In the genomic region with DNA sequence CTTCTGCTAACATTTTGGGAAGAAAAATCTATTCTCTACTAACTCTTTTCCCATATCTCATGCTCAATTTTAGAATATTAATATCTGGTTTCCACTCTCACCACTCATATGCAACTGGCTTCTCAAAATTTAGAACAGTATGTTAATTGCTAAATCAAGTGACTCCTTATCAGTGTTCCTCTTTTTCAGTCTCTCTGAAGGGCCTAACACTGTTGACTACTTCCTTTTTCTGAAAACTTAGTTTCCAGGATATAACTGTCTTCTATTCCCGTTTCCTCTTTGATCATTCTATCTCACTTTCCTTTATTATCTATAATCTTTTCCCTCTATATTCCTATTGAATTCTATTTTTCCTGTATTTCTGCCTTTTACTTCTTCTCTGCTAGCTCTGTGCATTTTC, we compare ENCODE assay signal across 26 cellular contexts.
"Had no signal": no experiment of that assay in that cellular context is flagged by ENCODE, and none has a peak within 500 bp of the region (broad histone marks: within the 10 kb centered on the region; RNA-seq: fewer than 3 reads in every experiment).

No MANE protein-coding gene starts in this region.

- DNase-seq: activated CD4-positive, alpha-beta memory T cell treated with anti-CD3 and anti-CD28 coated beads, Interleukin-2, amount 10 ng/mL, durations not matched to agents 7 days and 5 days; activated CD4-positive, alpha-beta T cell treated with anti-CD3 and anti-CD28 coated beads, Interleukin-2, amount 10 ng/mL, durations not matched to agents 24 days and 14 days; activated CD4-positive, CD25-positive, alpha-beta regulatory T cell; activated CD8-positive, alpha-beta memory T cell treated with anti-CD3 and anti-CD28 coated beads, Interleukin-2, amount 10 ng/mL, durations not matched to agents 7 days and 5 days; activated gamma-delta T cell; activated naive CD4-positive, alpha-beta T cell treated with anti-CD3 and anti-CD28 coated beads, Interleukin-2, amount 50 U/mL, for 16 hours; activated naive CD8-positive, alpha-beta T cell treated with anti-CD3 and anti-CD28 coated beads, Interleukin-2, amount 50 U/mL, for 24 hours; anterior cingulate cortex; body of pancreas; cortex of kidney; endodermal cell; head of caudate nucleus; hypothalamus; left ventricle myocardium superior; mammary epithelial cell; natural killer cell; retina; spleen; stimulated activated CD4-positive, alpha-beta T cell treated with anti-CD3 and anti-CD28 coated beads, Interleukin-4, amount 100 ng/mL, for 1 hour; stimulated activated naive CD4-positive, alpha-beta T cell; testis; trophoblast cell had no signal

- H3K9me3 Mint-ChIP-seq: activated CD4-positive, alpha-beta memory T cell treated with anti-CD3 and anti-CD28 coated beads, Interleukin-2, amount 10 ng/mL, durations not matched to agents 7 days and 5 days; activated CD4-positive, alpha-beta T cell treated with anti-CD3 and anti-CD28 coated beads, Interleukin-2, amount 10 ng/mL, durations not matched to agents 24 days and 14 days had no signal

- H3K36me3 Mint-ChIP-seq: activated CD8-positive, alpha-beta memory T cell treated with anti-CD3 and anti-CD28 coated beads, Interleukin-2, amount 10 ng/mL, durations not matched to agents 7 days and 5 days had no signal

- H3K4me3 Mint-ChIP-seq: activated CD4-positive, alpha-beta memory T cell treated with anti-CD3 and anti-CD28 coated beads, Interleukin-2, amount 10 ng/mL, durations not matched to agents 7 days and 5 days; activated CD4-positive, alpha-beta T cell treated with anti-CD3 and anti-CD28 coated beads, Interleukin-2, amount 10 ng/mL, durations not matched to agents 24 days and 14 days; activated CD8-positive, alpha-beta memory T cell treated with anti-CD3 and anti-CD28 coated beads, Interleukin-2, amount 10 ng/mL, durations not matched to agents 7 days and 5 days; activated naive CD8-positive, alpha-beta T cell treated with anti-CD3 and anti-CD28 coated beads, Interleukin-2, amount 50 U/mL, for 24 hours; activated T-helper 1 cell treated with anti-CD3 and anti-CD28 coated beads, Interleukin-12 subunit alpha, Interleukin-12 subunit beta, Interleukin-2, Interleukin-4 antibody, amounts not matched to agents 30 ng/mL and 10 ng/mL and 1 ng/mL, durations not matched to agents 14 hours and 24 hours and 36 hours; endodermal cell; mesothelial cell of epicardium; natural killer cell had no signal

- ATAC-seq: activated CD8-positive, alpha-beta memory T cell treated with anti-CD3 and anti-CD28 coated beads, Interleukin-2, amount 10 ng/mL, durations not matched to agents 7 days and 5 days; activated naive CD8-positive, alpha-beta T cell treated with anti-CD3 and anti-CD28 coated beads, Interleukin-2, amount 50 U/mL, for 24 hours; body of pancreas; gastroesophageal sphincter; left ventricle myocardium superior; natural killer cell had no signal

- H3K27me3 Mint-ChIP-seq: activated CD4-positive, alpha-beta memory T cell treated with anti-CD3 and anti-CD28 coated beads, Interleukin-2, amount 10 ng/mL, durations not matched to agents 7 days and 5 days; activated CD4-positive, alpha-beta T cell treated with anti-CD3 and anti-CD28 coated beads, Interleukin-2, amount 10 ng/mL, durations not matched to agents 24 days and 14 days; activated CD8-positive, alpha-beta memory T cell treated with anti-CD3 and anti-CD28 coated beads, Interleukin-2, amount 10 ng/mL, durations not matched to agents 7 days and 5 days; activated naive CD8-positive, alpha-beta T cell treated with anti-CD3 and anti-CD28 coated beads, Interleukin-2, amount 50 U/mL, for 24 hours; progenitor cell of endocrine pancreas had no signal

- H3K4me1 Mint-ChIP-seq: activated CD4-positive, alpha-beta memory T cell treated with anti-CD3 and anti-CD28 coated beads, Interleukin-2, amount 10 ng/mL, durations not matched to agents 7 days and 5 days; activated CD4-positive, alpha-beta T cell treated with anti-CD3 and anti-CD28 coated beads, Interleukin-2, amount 10 ng/mL, durations not matched to agents 24 days and 14 days; activated CD8-positive, alpha-beta memory T cell treated with anti-CD3 and anti-CD28 coated beads, Interleukin-2, amount 10 ng/mL, durations not matched to agents 7 days and 5 days; activated naive CD8-positive, alpha-beta T cell treated with anti-CD3 and anti-CD28 coated beads, Interleukin-2, amount 50 U/mL, for 24 hours; mesothelial cell of epicardium had no signal

- H3K27ac Mint-ChIP-seq: activated CD4-positive, alpha-beta memory T cell treated with anti-CD3 and anti-CD28 coated beads, Interleukin-2, amount 10 ng/mL, durations not matched to agents 7 days and 5 days; activated CD4-positive, alpha-beta T cell treated with anti-CD3 and anti-CD28 coated beads, Interleukin-2, amount 10 ng/mL, durations not matched to agents 24 days and 14 days; activated CD8-positive, alpha-beta memory T cell treated with anti-CD3 and anti-CD28 coated beads, Interleukin-2, amount 10 ng/mL, durations not matched to agents 7 days and 5 days; activated naive CD8-positive, alpha-beta T cell treated with anti-CD3 and anti-CD28 coated beads, Interleukin-2, amount 50 U/mL, for 24 hours; activated T-helper 1 cell treated with anti-CD3 and anti-CD28 coated beads, Interleukin-12 subunit alpha, Interleukin-12 subunit beta, Interleukin-2, Interleukin-4 antibody, amounts not matched to agents 30 ng/mL and 10 ng/mL and 1 ng/mL, durations not matched to agents 14 hours and 24 hours and 36 hours; endodermal cell; mesothelial cell of epicardium; natural killer cell; progenitor cell of endocrine pancreas had no signal
